1 cellular context compared by ENCODE assay signal in genomic region chr3:47476330-47476626, GRCh38.
TF ChIP-seq lines count a peak whose summit lies in the region.

No MANE protein-coding gene starts in this region.

TF ChIP-seq in H1, 55 proteins besides CTCF, POLR2A, EP300 and RAD21:
- TF ChIP-seq KDM1A (IDR thresholded peaks at IDR 0.05; ENCODE audit: borderline replicate concordance, low read length) (peak; percentile 15; the same call in 1 of the 2 replicates), TEAD4 (IDR thresholded peaks at IDR 0.05; ENCODE audit: low read depth, low read length) (no peak)
